1 cellular context compared by ENCODE assay signal in genomic region chr7:37112210-37112609, GRCh38.
TF ChIP-seq lines count a peak whose summit lies in the region.

No MANE protein-coding gene starts in this region.

TF ChIP-seq in K562, 482 proteins besides CTCF, POLR2A, EP300 and RAD21:
- TF ChIP-seq CHD7 (IDR thresholded peaks at IDR 0.05; ENCODE audit: low read depth, low read length), result no peak
- no peak for TF ChIP-seq NFATC3 (IDR thresholded peaks at IDR 0.05)
- no peak for TF ChIP-seq MYC (IDR thresholded peaks at IDR 0.05; ENCODE audit: low read depth, low read length)
- no peak for TF ChIP-seq MYC (CRISPR knock-in tag; IDR thresholded peaks at IDR 0.05; ENCODE audit: borderline replicate concordance, low read depth)
- TF ChIP-seq SP2 (IDR thresholded peaks at IDR 0.05; ENCODE audit: extremely low read depth, low read depth, low read length, poor library complexity, severe bottlenecking), result no peak
- TF ChIP-seq NFE2 (IDR thresholded peaks at IDR 0.05; ENCODE audit: low read depth), result no peak
- TF ChIP-seq HDAC8 (tag; IDR thresholded peaks at IDR 0.05), result no peak
- TF ChIP-seq ZNF282 (CRISPR knock-in tag; IDR thresholded peaks at IDR 0.05), result no peak
- no peak for TF ChIP-seq MCM3 (IDR thresholded peaks at IDR 0.05)
- no peak for TF ChIP-seq FOXJ2 (tag; IDR thresholded peaks at IDR 0.05)
- no peak for TF ChIP-seq NEUROD1 (IDR thresholded peaks at IDR 0.05; ENCODE audit: borderline replicate concordance, low read depth, low read length, partially characterized antibody)
- TF ChIP-seq C11orf30 (IDR thresholded peaks at IDR 0.05; ENCODE audit: low read depth), result peak; percentile 76
- no peak for TF ChIP-seq ID3 (CRISPR knock-in tag; IDR thresholded peaks at IDR 0.05)
- no peak for TF ChIP-seq ID3 (tag; IDR thresholded peaks at IDR 0.05)
- no peak for TF ChIP-seq SOX6 (IDR thresholded peaks at IDR 0.05)
- TF ChIP-seq ZNF23 (CRISPR knock-in tag; IDR thresholded peaks at IDR 0.05), result no peak
- peak; percentile 81 for TF ChIP-seq MAFG (tag; conservative IDR thresholded peaks at IDR 0.05)
- TF ChIP-seq MAFF (IDR thresholded peaks at IDR 0.05; ENCODE audit: low read length), result peak; percentile 72
- no peak for TF ChIP-seq THRB (CRISPR knock-in tag; conservative IDR thresholded peaks at IDR 0.05)
- peak; percentile 84 for TF ChIP-seq ZNF316 (IDR thresholded peaks at IDR 0.05)
- no peak for TF ChIP-seq ARID2 (IDR thresholded peaks at IDR 0.05)
- TF ChIP-seq MXD1 (CRISPR knock-in tag; IDR thresholded peaks at IDR 0.05; ENCODE audit: borderline replicate concordance, poor library complexity, severe bottlenecking), result no peak
- TF ChIP-seq MAFK (IDR thresholded peaks at IDR 0.05; ENCODE audit: low read length), result peak; percentile 78
- TF ChIP-seq ETV5 (CRISPR knock-in tag; IDR thresholded peaks at IDR 0.05; ENCODE audit: low read depth), result no peak
- TF ChIP-seq ZNF384 (IDR thresholded peaks at IDR 0.05; ENCODE audit: low read depth, low read length), result no peak
